Comparison of ENCODE assay signal across 1 cellular context in genomic region chr5:108753877-108754276, GRCh38.
TF ChIP-seq lines count a peak whose summit lies in the region.

No MANE protein-coding gene starts in this region.

TF ChIP-seq in GM23338, 12 proteins besides CTCF, POLR2A, EP300 and RAD21 (continued from another document):
- no peak for TF ChIP-seq ZNF462 (CRISPR knock-in tag; IDR thresholded peaks at IDR 0.05)
- TF ChIP-seq EZH2 (IDR thresholded peaks at IDR 0.05; ENCODE audit: low read depth, unreplicated experiment): no peak
- no peak for TF ChIP-seq ZNF114 (CRISPR knock-in tag; IDR thresholded peaks at IDR 0.05)
- no peak for TF ChIP-seq JUNB (IDR thresholded peaks at IDR 0.05; ENCODE audit: unreplicated experiment)
- no peak for TF ChIP-seq CREB1 (CRISPR knock-in tag; IDR thresholded peaks at IDR 0.05; ENCODE audit: low read depth)
- TF ChIP-seq ETS1 (IDR thresholded peaks at IDR 0.05): no peak
- TF ChIP-seq EZH2phosphoT487 (IDR thresholded peaks at IDR 0.05; ENCODE audit: unreplicated experiment): no peak
- TF ChIP-seq ZNF331 (CRISPR knock-in tag; IDR thresholded peaks at IDR 0.05; ENCODE audit: low read depth): no peak
